17 cellular contexts compared by ENCODE assay signal in genomic region chr1:216332462-216332861, GRCh38.
DNase-seq lines count a peak whose midpoint lies in the region; ATAC-seq and TF ChIP-seq lines count a peak whose summit lies in the region.
"Had no signal": no experiment of that assay in that cellular context is flagged by ENCODE, and none has a peak within 500 bp of the region (broad histone marks: within the 10 kb centered on the region; RNA-seq: fewer than 3 reads in every experiment).

No MANE protein-coding gene starts in this region.

- peaks cover 12 to 13% of the 10 kb centered on the region in 2 donors for H3K9me3 Mint-ChIP-seq in activated T-cell treated with anti-CD3 and anti-CD28 coated beads, Interleukin-2, amount 50 U/mL, for 72 hours

- intact Hi-C loops in PC-3 (cut with micrococcal nuclease) (no loop called here), cardiac septum (cut with DNase I) (no loop called here)

- H3K4me3 ChIP-seq in PC-3 (ENCODE audit: low read length), result no peak overlapping the region
- H3K4me3 ChIP-seq: BLaER1, GM23248 had no signal

- no peak overlapping the region for H3K4me2 ChIP-seq in PC-3 (ENCODE audit: low read length)
- H3K4me2 ChIP-seq: BLaER1 had no signal

- H3K79me2 ChIP-seq in PC-3 (ENCODE audit: low read length), result no peaks in the 10 kb centered on the region

- H3K27me3 Mint-ChIP-seq in activated T-cell treated with anti-CD3 and anti-CD28 coated beads, Interleukin-2, amount 50 U/mL, for 72 hours (ENCODE audit: low read depth), result no peaks in the 10 kb centered on the region
- H3K27me3 Mint-ChIP-seq: CD8-positive, alpha-beta memory T cell had no signal

- H4K20me1 ChIP-seq in PC-3 (ENCODE audit: low read length), result no peaks in the 10 kb centered on the region
- H4K20me1 ChIP-seq: BLaER1 had no signal

- no peak overlapping the region for H2AFZ ChIP-seq in PC-3 (ENCODE audit: low read length)
- H2AFZ ChIP-seq: GM23248 had no signal

- no peaks in the 10 kb centered on the region for H3K9me3 ChIP-seq in PC-3 (ENCODE audit: low read length)
- H3K9me3 ChIP-seq: BLaER1, Caco-2 had no signal

- CTCF ChIA-PET in PC-3 (lab: Charles Lee), result no interaction called here

- H3K9ac ChIP-seq in PC-3 (ENCODE audit: low read length), result no peak overlapping the region
- H3K9ac ChIP-seq: BLaER1, GM23248 had no signal

- H3K4me1 Mint-ChIP-seq in activated T-cell treated with anti-CD3 and anti-CD28 coated beads, Interleukin-2, amount 50 U/mL, for 72 hours (ENCODE audit: low read depth), result no peaks in the 10 kb centered on the region
- H3K4me1 Mint-ChIP-seq: CD8-positive, alpha-beta memory T cell had no signal

- no peaks in the 10 kb centered on the region for H3K9me2 ChIP-seq in PC-3 (replicated peaks; ENCODE audit: low read length)

- H3K27ac ChIP-seq in PC-3 (ENCODE audit: low read length), result no peak overlapping the region
- H3K27ac ChIP-seq: BLaER1, GM23248, HL-60 had no signal

- ATAC-seq in activated T-cell treated with anti-CD3 and anti-CD28 coated beads, Interleukin-2, amount 50 U/mL, for 72 hours (replicated peaks in 1 of 2), result peak in 1 of 2 donors; percentile 42
- ATAC-seq in HG02759 (IDR thresholded peaks at IDR 0.05; ENCODE audit: unreplicated experiment), result peak; percentile 39
- ATAC-seq in PC-3, result peak; percentile 65
- ATAC-seq in left lobe of liver, result no peak
- ATAC-seq in GM18867 (IDR thresholded peaks at IDR 0.05; ENCODE audit: unreplicated experiment), result no peak
- ATAC-seq: HCT116 had no signal

- no peaks in the 10 kb centered on the region for H3K36me3 Mint-ChIP-seq in activated T-cell treated with anti-CD3 and anti-CD28 coated beads, Interleukin-2, amount 50 U/mL, for 72 hours (ENCODE audit: insufficient read depth in 2 of 2)
- H3K36me3 Mint-ChIP-seq: CD8-positive, alpha-beta memory T cell had no signal

- H3F3A ChIP-seq in PC-3 (ENCODE audit: low read length, unreplicated experiment), result no peaks in the 10 kb centered on the region

- no peak for TF ChIP-seq CTCF in PC-3 (conservative IDR thresholded peaks at IDR 0.05; ENCODE audit: low read depth, low read length)

- POLR2A ChIA-PET in PC-3 (lab: Charles Lee; ENCODE audit: unreplicated experiment), result no interaction called here

- H3K4me3 Mint-ChIP-seq in activated T-cell treated with anti-CD3 and anti-CD28 coated beads, Interleukin-2, amount 50 U/mL, for 72 hours, result no peak overlapping the region
- H3K4me3 Mint-ChIP-seq: CD8-positive, alpha-beta memory T cell had no signal

- H3K27me3 ChIP-seq in PC-3 (ENCODE audit: low read length), result no peaks in the 10 kb centered on the region
- H3K27me3 ChIP-seq: BLaER1 had no signal

- H3K27ac Mint-ChIP-seq in activated T-cell treated with anti-CD3 and anti-CD28 coated beads, Interleukin-2, amount 50 U/mL, for 72 hours, result peak overlapping the region; percentile 16
- H3K27ac Mint-ChIP-seq: CD8-positive, alpha-beta memory T cell had no signal

- H3K36me3 ChIP-seq in PC-3 (ENCODE audit: low read depth, low read length), result no peaks in the 10 kb centered on the region
- H3K36me3 ChIP-seq: BLaER1 had no signal

- DNase-seq in activated T-cell treated with anti-CD3 and anti-CD28 coated beads, Interleukin-2, amount 50 U/mL, for 72 hours, result no peak
- DNase-seq in activated T-cell treated with anti-CD3 and anti-CD28 coated beads, Interleukin-2, amount 50 U/mL, for 48 hours, result no peak
- peak; percentile 45 for DNase-seq in PC-3
- DNase-seq in cardiac septum (ENCODE audit: low spot score), result no peak
- no peak for DNase-seq in left lobe of liver (ENCODE audit: low spot score)
- DNase-seq: 8988T; AML-193; Caco-2; CD8-positive, alpha-beta memory T cell; DND-41; GDM1; GM23248 had no signal

- BruUV-seq in PC-3 (replicated peaks; lab: Mats Ljungman, UMichigan), result no TSS peak

- 0 out of 2 replicates have a peak, but pooled peaks cover 1% of the 10 kb centered on the region for H3K4me1 ChIP-seq in PC-3 (ENCODE audit: insufficient read depth, low read length)
- H3K4me1 ChIP-seq: BLaER1 had no signal

Comparison
In these comparisons a context has a peak if more than half of its experiments do, and no peak if none do; other contexts are left out.
1. ATAC-seq: peak in HG02759 (single experiment) and PC-3 (single experiment); none in left lobe of liver (single experiment) and GM18867 (single experiment).